ENCODE assay signal across 8 cellular contexts in genomic region chr2:166361351-166362153, GRCh38. TPM values are rescaled to one million over a fixed set of nuclear protein-coding genes. Genes with fewer than 3 reads are reported as not detected.
DNase-seq lines count a peak whose midpoint lies in the region; ATAC-seq and TF ChIP-seq lines count a peak whose summit lies in the region.

No MANE protein-coding gene starts in this region.

- H3K4me3 Mint-ChIP-seq in natural killer cell treated with Interleukin-12 subunit alpha and Interleukin-12 subunit beta and Interleukin-15 and Interleukin-18, amount 100 ng/mL, for 72 hours = no peak overlapping the region

- intact Hi-C loops in A673 (cut with micrococcal nuclease; ENCODE audit: unreplicated experiment) = no loop called here

- H3K9me3 ChIP-seq in A673 (ENCODE audit: low read depth, low read length, poor library complexity, severe bottlenecking) = no peaks in the 10 kb centered on the region

- no peaks in the 10 kb centered on the region for H3K36me3 Mint-ChIP-seq in natural killer cell treated with Interleukin-12 subunit alpha and Interleukin-12 subunit beta and Interleukin-15 and Interleukin-18, amount 100 ng/mL, for 72 hours

- no peaks in the 10 kb centered on the region for H3K27me3 ChIP-seq in A673 (replicated peaks; ENCODE audit: insufficient read depth, low read depth, low read length, poor library complexity)

- DNase-seq in A673 (ENCODE audit: low spot score) (peak; percentile 78), NCI-H1092 (lab: John Stamatoyannopoulos, UW) (peak; percentile 12), dedifferentiated amniotic fluid mesenchymal stem cell (ENCODE audit: extremely low spot score) (peak; percentile 59), renal cortical epithelial cell (ENCODE audit: low read depth) (peak; percentile 71), anterior cingulate cortex (lab: John Stamatoyannopoulos, UW) (no peak)
- DNase-seq in natural killer cell treated with Interleukin-12 subunit alpha and Interleukin-12 subunit beta and Interleukin-15 and Interleukin-18, amount 100 ng/mL, for 72 hours (ENCODE audit: low spot score) = no peak

- H3K27ac ChIP-seq in A673 (ENCODE audit: low read depth, low read length, poor library complexity, severe bottlenecking) = peak overlapping the region; percentile 65

- no peak overlapping the region for H3K4me3 ChIP-seq in A673 (ENCODE audit: low read depth, low read length, poor library complexity, severe bottlenecking)

- BruUV-seq in A673 (replicated peaks; lab: Mats Ljungman, UMichigan) = no TSS peak

- CTCF ChIA-PET in A673 (lab: Charles Lee) = interaction anchor here (0.6 to 1.4 kb wide), 4 partner anchors 14 to 180 kb away, joined by 3 to 4 read pairs (median 3); no protein-coding TSS in a partner anchor

- POLR2A ChIA-PET in A673 (lab: Charles Lee; ENCODE audit: low non-redundant PET) = interaction anchor here (0.7 kb wide), 1 partner anchor 1345 kb away, joined by 3 read pairs; no protein-coding TSS in a partner anchor

- H3K9me3 Mint-ChIP-seq in natural killer cell treated with Interleukin-12 subunit alpha and Interleukin-12 subunit beta and Interleukin-15 and Interleukin-18, amount 100 ng/mL, for 72 hours = no peaks in the 10 kb centered on the region

- H3K27me3 Mint-ChIP-seq in natural killer cell treated with Interleukin-12 subunit alpha and Interleukin-12 subunit beta and Interleukin-15 and Interleukin-18, amount 100 ng/mL, for 72 hours = no peaks in the 10 kb centered on the region

- no peaks in the 10 kb centered on the region for H3K36me3 ChIP-seq in A673 (ENCODE audit: insufficient read depth, low read length, poor library complexity, severe bottlenecking)

- H3K4me1 ChIP-seq in A673 (ENCODE audit: insufficient read depth, low read length, poor library complexity, severe bottlenecking) = peaks cover 22% of the 10 kb centered on the region

- TF ChIP-seq CTCF in A673 (conservative IDR thresholded peaks at IDR 0.05; ENCODE audit: low read depth, low read length) = peak; percentile 85

- no peak overlapping the region for H3K27ac Mint-ChIP-seq in natural killer cell treated with Interleukin-12 subunit alpha and Interleukin-12 subunit beta and Interleukin-15 and Interleukin-18, amount 100 ng/mL, for 72 hours

- H3K4me1 Mint-ChIP-seq in natural killer cell treated with Interleukin-12 subunit alpha and Interleukin-12 subunit beta and Interleukin-15 and Interleukin-18, amount 100 ng/mL, for 72 hours (ENCODE audit: low read depth in 2 of 2) = no peaks in the 10 kb centered on the region

- ATAC-seq in GM18519 (IDR thresholded peaks at IDR 0.05; ENCODE audit: low FRiP score, unreplicated experiment) (peak; percentile 82), GM21737 (IDR thresholded peaks at IDR 0.05; ENCODE audit: unreplicated experiment) (no peak)
- ATAC-seq in natural killer cell treated with Interleukin-12 subunit alpha and Interleukin-12 subunit beta and Interleukin-15 and Interleukin-18, amount 100 ng/mL, for 72 hours = no peak

RNA-seq across cellular contexts. Expression of gene SCN9A, which starts 14.2 kb away (rescaled TPM):
- total RNA-seq in A673 (2021) (3.5 and 4.2 TPM in 2 replicates), renal cortical epithelial cell (1.0 and 2.8 TPM in 2 replicates)
- 1 to 10 TPM in 1 of 2 donors, under 1 TPM in 1; 0.17 to 1.0 TPM for total RNA-seq in natural killer cell treated with Interleukin-12 subunit alpha and Interleukin-12 subunit beta and Interleukin-15 and Interleukin-18, amount 100 ng/mL, for 72 hours

Comparison
In these comparisons a context has a peak if more than half of its experiments do, and no peak if none do; other contexts are left out.
1. DNase-seq: peak in A673 (single experiment), NCI-H1092 (single experiment), dedifferentiated amniotic fluid mesenchymal stem cell (single experiment) and renal cortical epithelial cell (single experiment); none in natural killer cell treated with Interleukin-12 subunit alpha and Interleukin-12 subunit beta and Interleukin-15 and Interleukin-18, amount 100 ng/mL, for 72 hours (single experiment) and anterior cingulate cortex (0 of 58).